In genomic region chr2:148184967-148185366, GRCh38 we compare ENCODE assay signal across 19 cellular contexts.
"Had no signal": no experiment of that assay in that cellular context is flagged by ENCODE, and none has a peak within 500 bp of the region (broad histone marks: within the 10 kb centered on the region; RNA-seq: fewer than 3 reads in every experiment).

No MANE protein-coding gene starts in this region.

- DNase-seq: activated B cell treated with CpG ODN at 0.5 μM for 24 hours; activated CD4-positive, alpha-beta memory T cell treated with anti-CD3 and anti-CD28 coated beads for 36 hours; activated CD4-positive, alpha-beta T cell treated with anti-CD3 and anti-CD28 coated beads for 1 hour; activated CD4-positive, alpha-beta T cell treated with anti-CD3 and anti-CD28 coated beads, Interleukin-2, amount 10 ng/mL, durations not matched to agents 24 days and 14 days; activated CD8-positive, alpha-beta memory T cell treated with anti-CD3 and anti-CD28 coated beads for 24 hours; activated gamma-delta T cell treated with Interleukin-2 at 50 U/mL for 16 hours; activated naive CD4-positive, alpha-beta T cell treated with anti-CD3 and anti-CD28 coated beads, Interleukin-2, amount 10 ng/mL, durations not matched to agents 7 days and 5 days; activated naive CD8-positive, alpha-beta T cell treated with anti-CD3 and anti-CD28 coated beads for 36 hours; activated T-cell treated with anti-CD3 and anti-CD28 coated beads, Interleukin-2, amount 50 U/mL, for 48 hours; brain microvascular endothelial cell; NCI-H1048; NCI-H146; NCI-H187 treated with DMSO at 0.1 percent for 48 hours; NCI-H2081 treated with DMSO at 0.1 percent for 48 hours; NCI-H446; NCI-H524; PC-9; SIG-M5 had no signal

- ATAC-seq: K562 had no signal
